Comparison of ENCODE assay signal across 1 cellular context in the genomic region with DNA sequence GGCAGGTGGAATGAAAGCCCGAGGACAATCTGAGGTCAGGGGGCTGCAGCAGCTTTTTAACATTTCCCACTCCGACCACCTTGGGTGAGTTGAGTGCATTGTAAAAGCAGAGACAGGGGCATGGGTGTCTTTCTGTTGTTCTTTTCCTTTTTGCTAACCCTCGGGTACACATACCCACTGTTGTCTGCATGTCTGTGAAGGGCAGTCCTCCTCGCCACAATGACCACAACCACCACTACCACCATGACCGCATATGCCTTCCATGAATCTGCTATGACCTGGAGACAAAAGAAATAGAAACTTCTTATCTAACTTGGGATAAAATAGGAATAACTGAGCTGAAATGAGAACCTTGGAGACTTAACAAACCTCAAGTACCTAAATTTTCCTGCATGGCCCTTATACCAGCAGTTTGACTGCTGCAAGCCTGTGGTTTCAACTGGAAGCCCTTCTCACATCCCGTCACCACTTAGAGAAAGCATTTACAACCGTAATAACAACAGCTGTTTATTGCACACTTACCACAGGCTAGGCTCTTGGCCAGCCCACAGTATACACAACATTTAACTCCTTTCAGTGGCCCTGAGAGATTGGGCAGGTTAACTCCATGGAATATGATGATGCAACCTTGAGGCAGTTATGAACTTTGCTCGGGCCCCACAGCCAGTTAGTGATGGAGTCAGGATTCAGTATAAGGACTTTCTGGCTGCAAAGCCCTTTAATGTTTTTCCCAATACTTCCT.
TF ChIP-seq lines count a peak whose summit lies in the region.

No MANE protein-coding gene starts in this region.

TF ChIP-seq in HepG2, 621 proteins besides CTCF, POLR2A, EP300 and RAD21 (continued from another document):
- TF ChIP-seq ELF3 (CRISPR knock-in tag; IDR thresholded peaks at IDR 0.05) (no peak), ZBTB39 (CRISPR knock-in tag; IDR thresholded peaks at IDR 0.05) (no peak), CENPX (CRISPR knock-in tag; IDR thresholded peaks at IDR 0.05) (no peak), ZNF644 (CRISPR knock-in tag; IDR thresholded peaks at IDR 0.05; ENCODE audit: low read depth) (0 out of 2 replicates have a peak, but pooled peaks have one; percentile 50), ZNF678 (CRISPR knock-in tag; IDR thresholded peaks at IDR 0.05) (no peak), NFYB (CRISPR knock-in tag; IDR thresholded peaks at IDR 0.05) (no peak), IKZF4 (CRISPR knock-in tag; IDR thresholded peaks at IDR 0.05; ENCODE audit: borderline replicate concordance, low read depth, not compliant biosample characterization) (no peak), ZNF235 (CRISPR knock-in tag; IDR thresholded peaks at IDR 0.05; ENCODE audit: borderline replicate concordance) (no peak), FOXP1 (IDR thresholded peaks at IDR 0.05) (no peak), FOXP1 (CRISPR knock-in tag; IDR thresholded peaks at IDR 0.05) (no peak), NR2C2 (CRISPR knock-in tag; IDR thresholded peaks at IDR 0.05; ENCODE audit: borderline replicate concordance) (no peak), ZNF234 (CRISPR knock-in tag; conservative IDR thresholded peaks at IDR 0.05) (no peak), ZNF549 (CRISPR knock-in tag; IDR thresholded peaks at IDR 0.05) (no peak), FOXM1 (CRISPR knock-in tag; IDR thresholded peaks at IDR 0.05) (no peak), SRY (CRISPR knock-in tag; IDR thresholded peaks at IDR 0.05) (no peak)
- TF ChIP-seq, protein P1, sequence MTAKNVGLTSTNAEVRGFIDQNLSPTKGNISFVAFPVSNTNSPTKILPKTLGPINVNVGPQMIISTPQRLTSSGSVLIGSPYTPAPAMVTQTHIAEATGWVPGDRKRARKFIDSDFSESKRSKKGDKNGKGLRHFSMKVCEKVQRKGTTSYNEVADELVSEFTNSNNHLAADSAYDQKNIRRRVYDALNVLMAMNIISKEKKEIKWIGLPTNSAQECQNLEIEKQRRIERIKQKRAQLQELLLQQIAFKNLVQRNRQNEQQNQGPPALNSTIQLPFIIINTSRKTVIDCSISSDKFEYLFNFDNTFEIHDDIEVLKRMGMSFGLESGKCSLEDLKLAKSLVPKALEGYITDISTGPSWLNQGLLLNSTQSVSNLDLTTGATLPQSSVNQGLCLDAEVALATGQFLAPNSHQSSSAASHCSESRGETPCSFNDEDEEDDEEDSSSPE (CRISPR knock-in tag; IDR thresholded peaks at IDR 0.05): no peak
